Comparison of ENCODE assay signal across 1 cellular context in the genomic region with DNA sequence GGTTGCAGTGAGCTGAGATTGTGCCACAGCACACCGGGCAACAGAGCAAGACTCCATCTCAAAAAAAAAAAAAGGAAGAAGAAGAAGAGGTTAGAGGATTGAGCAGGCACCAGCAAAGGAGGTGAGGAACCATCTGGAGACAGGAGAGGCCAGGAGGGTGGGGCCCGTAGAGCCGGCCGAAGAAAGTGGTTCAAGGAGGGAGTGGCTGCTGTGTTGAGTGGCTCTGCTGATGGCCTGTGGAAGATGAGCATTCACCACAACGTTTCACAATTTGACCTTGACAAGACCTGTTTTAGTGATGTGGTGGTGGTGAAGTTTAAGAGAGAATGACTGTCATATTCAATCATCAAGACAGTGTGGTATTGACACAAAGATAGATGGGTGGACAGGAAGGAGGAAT.
TF ChIP-seq lines count a peak whose summit lies in the region.

No MANE protein-coding gene starts in this region.

TF ChIP-seq in K562, 482 proteins besides CTCF, POLR2A, EP300 and RAD21:
- TF ChIP-seq, protein P1, sequence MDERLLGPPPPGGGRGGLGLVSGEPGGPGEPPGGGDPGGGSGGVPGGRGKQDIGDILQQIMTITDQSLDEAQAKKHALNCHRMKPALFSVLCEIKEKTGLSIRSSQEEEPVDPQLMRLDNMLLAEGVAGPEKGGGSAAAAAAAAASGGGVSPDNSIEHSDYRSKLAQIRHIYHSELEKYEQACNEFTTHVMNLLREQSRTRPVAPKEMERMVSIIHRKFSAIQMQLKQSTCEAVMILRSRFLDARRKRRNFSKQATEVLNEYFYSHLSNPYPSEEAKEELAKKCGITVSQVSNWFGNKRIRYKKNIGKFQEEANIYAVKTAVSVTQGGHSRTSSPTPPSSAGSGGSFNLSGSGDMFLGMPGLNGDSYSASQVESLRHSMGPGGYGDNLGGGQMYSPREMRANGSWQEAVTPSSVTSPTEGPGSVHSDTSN (CRISPR knock-in tag; IDR thresholded peaks at IDR 0.05; ENCODE audit: low read depth): no peak
- TF ChIP-seq, protein P1 (tag; conservative IDR thresholded peaks at IDR 0.05; ENCODE audit: low read depth): peak; percentile 54
- TF ChIP-seq PRPF4 (IDR thresholded peaks at IDR 0.05; ENCODE audit: insufficient read depth, low read depth, low read length, poor library complexity, severe bottlenecking): no peak
- TF ChIP-seq CBX3 (IDR thresholded peaks at IDR 0.05; ENCODE audit: borderline replicate concordance in 1 of 2, low read length in 2 of 2): no peak
- no peak for TF ChIP-seq RUNX1 (IDR thresholded peaks at IDR 0.05; ENCODE audit: low read depth)
- TF ChIP-seq, protein P2, sequence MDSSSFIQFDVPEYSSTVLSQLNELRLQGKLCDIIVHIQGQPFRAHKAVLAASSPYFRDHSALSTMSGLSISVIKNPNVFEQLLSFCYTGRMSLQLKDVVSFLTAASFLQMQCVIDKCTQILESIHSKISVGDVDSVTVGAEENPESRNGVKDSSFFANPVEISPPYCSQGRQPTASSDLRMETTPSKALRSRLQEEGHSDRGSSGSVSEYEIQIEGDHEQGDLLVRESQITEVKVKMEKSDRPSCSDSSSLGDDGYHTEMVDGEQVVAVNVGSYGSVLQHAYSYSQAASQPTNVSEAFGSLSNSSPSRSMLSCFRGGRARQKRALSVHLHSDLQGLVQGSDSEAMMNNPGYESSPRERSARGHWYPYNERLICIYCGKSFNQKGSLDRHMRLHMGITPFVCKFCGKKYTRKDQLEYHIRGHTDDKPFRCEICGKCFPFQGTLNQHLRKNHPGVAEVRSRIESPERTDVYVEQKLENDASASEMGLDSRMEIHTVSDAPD (CRISPR knock-in tag; IDR thresholded peaks at IDR 0.05): no peak
- TF ChIP-seq ZNF24 (IDR thresholded peaks at IDR 0.05): no peak
- TF ChIP-seq, protein P3, sequence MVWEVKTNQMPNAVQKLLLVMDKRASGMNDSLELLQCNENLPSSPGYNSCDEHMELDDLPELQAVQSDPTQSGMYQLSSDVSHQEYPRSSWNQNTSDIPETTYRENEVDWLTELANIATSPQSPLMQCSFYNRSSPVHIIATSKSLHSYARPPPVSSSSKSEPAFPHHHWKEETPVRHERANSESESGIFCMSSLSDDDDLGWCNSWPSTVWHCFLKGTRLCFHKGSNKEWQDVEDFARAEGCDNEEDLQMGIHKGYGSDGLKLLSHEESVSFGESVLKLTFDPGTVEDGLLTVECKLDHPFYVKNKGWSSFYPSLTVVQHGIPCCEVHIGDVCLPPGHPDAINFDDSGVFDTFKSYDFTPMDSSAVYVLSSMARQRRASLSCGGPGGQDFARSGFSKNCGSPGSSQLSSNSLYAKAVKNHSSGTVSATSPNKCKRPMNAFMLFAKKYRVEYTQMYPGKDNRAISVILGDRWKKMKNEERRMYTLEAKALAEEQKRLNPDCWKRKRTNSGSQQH (CRISPR knock-in tag; IDR thresholded peaks at IDR 0.05): no peak
- TF ChIP-seq, protein P4, sequence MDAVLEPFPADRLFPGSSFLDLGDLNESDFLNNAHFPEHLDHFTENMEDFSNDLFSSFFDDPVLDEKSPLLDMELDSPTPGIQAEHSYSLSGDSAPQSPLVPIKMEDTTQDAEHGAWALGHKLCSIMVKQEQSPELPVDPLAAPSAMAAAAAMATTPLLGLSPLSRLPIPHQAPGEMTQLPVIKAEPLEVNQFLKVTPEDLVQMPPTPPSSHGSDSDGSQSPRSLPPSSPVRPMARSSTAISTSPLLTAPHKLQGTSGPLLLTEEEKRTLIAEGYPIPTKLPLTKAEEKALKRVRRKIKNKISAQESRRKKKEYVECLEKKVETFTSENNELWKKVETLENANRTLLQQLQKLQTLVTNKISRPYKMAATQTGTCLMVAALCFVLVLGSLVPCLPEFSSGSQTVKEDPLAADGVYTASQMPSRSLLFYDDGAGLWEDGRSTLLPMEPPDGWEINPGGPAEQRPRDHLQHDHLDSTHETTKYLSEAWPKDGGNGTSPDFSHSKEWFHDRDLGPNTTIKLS (IDR thresholded peaks at IDR 0.05; ENCODE audit: borderline replicate concordance, low read depth): no peak
- no peak for TF ChIP-seq DPF2 (IDR thresholded peaks at IDR 0.05)
- TF ChIP-seq ESRRA (IDR thresholded peaks at IDR 0.05; ENCODE audit: borderline replicate concordance, low read depth): peak; percentile 34; the same call in 1 of the 2 replicates
- TF ChIP-seq SMARCE1 (IDR thresholded peaks at IDR 0.05): no peak
- TF ChIP-seq ZNF354B (CRISPR knock-in tag; IDR thresholded peaks at IDR 0.05): no peak
- TF ChIP-seq MEIS2 (IDR thresholded peaks at IDR 0.05; ENCODE audit: partially characterized antibody): peak; percentile 24
- TF ChIP-seq, protein P5, sequence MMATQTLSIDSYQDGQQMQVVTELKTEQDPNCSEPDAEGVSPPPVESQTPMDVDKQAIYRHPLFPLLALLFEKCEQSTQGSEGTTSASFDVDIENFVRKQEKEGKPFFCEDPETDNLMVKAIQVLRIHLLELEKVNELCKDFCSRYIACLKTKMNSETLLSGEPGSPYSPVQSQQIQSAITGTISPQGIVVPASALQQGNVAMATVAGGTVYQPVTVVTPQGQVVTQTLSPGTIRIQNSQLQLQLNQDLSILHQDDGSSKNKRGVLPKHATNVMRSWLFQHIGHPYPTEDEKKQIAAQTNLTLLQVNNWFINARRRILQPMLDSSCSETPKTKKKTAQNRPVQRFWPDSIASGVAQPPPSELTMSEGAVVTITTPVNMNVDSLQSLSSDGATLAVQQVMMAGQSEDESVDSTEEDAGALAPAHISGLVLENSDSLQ (IDR thresholded peaks at IDR 0.05): peak; percentile 80
- no peak for TF ChIP-seq ZNF217 (CRISPR knock-in tag; IDR thresholded peaks at IDR 0.05)
- TF ChIP-seq POLR3A (IDR thresholded peaks at IDR 0.05; ENCODE audit: borderline replicate concordance, extremely low read depth, insufficient read depth, insufficient read length): no peak
- TF ChIP-seq ZNF212 (CRISPR knock-in tag; IDR thresholded peaks at IDR 0.05): no peak
- peak; percentile 46; the same call in 1 of the 2 replicates for TF ChIP-seq CEBPB (tag; IDR thresholded peaks at IDR 0.05)
